9 cellular contexts compared by ENCODE assay signal in genomic region chr12:118237053-118237665, GRCh38.
A peak's percentile ranks its signal among the peaks of the same experiment; 100 is the strongest.
DNase-seq lines count a peak whose midpoint lies in the region; ATAC-seq and TF ChIP-seq lines count a peak whose summit lies in the region.
"Had no signal": no experiment of that assay in that cellular context is flagged by ENCODE, and none has a peak within 500 bp of the region (broad histone marks: within the 10 kb centered on the region; RNA-seq: fewer than 3 reads in every experiment).

No MANE protein-coding gene starts in this region.

- TF ChIP-seq CTCF in suprapubic skin (IDR thresholded peaks at IDR 0.05) (no peak), omental fat pad (IDR thresholded peaks at IDR 0.05) (no peak), BE2C (IDR thresholded peaks at IDR 0.05; ENCODE audit: low read depth, low read length) (no peak)

- no peak for DNase-seq in Right ventricle myocardium superior
- DNase-seq in left ventricle myocardium superior = no peak
- DNase-seq in OCI-M1 (lab: John Stamatoyannopoulos, UW) = peak; percentile 75
- no peak for DNase-seq in suprapubic skin (ENCODE audit: low spot score in 2 of 2)
- DNase-seq in omental fat pad (ENCODE audit: low spot score) = no peak
- no peak for DNase-seq in NCI-H526 treated with DMSO at 0.1 percent for 48 hours (lab: John Stamatoyannopoulos, UW)
- no peak for DNase-seq in BE2C

- no peaks in the 10 kb centered on the region for H3K9me3 ChIP-seq in suprapubic skin
- no peaks in the 10 kb centered on the region for H3K9me3 ChIP-seq in BE2C

- TF ChIP-seq POLR2A in suprapubic skin (IDR thresholded peaks at IDR 0.05) = no peak

- H3K27ac ChIP-seq in suprapubic skin = peak overlapping the region; percentile 15

- H3K4me3 ChIP-seq in suprapubic skin (no peak overlapping the region), BE2C (ENCODE audit: low read depth, low read length) (no peak overlapping the region)
- H3K4me3 ChIP-seq: K562 had no signal

- intact Hi-C loops in Right ventricle myocardium superior (cut with DNase I) = no loop called here
- intact Hi-C loops in left ventricle myocardium superior (cut with micrococcal nuclease) = no loop called here

- 68% methylated on average over 1 of the region's 1 CpG for WGBS in suprapubic skin

- ATAC-seq in Right ventricle myocardium superior (ENCODE audit: poor library complexity) (peak; percentile 38), left ventricle myocardium superior (no peak), HG02943 (IDR thresholded peaks at IDR 0.05; ENCODE audit: low read depth, unreplicated experiment) (peak; percentile 81), omental fat pad (ENCODE audit: low FRiP score) (no peak)
- ATAC-seq: K562 had no signal

- H3K27me3 ChIP-seq in suprapubic skin (no peaks in the 10 kb centered on the region), BE2C (no peaks in the 10 kb centered on the region)

- H3K4me1 ChIP-seq in suprapubic skin (peaks cover 36% of the 10 kb centered on the region), BE2C (no peaks in the 10 kb centered on the region)

- no peak for TF ChIP-seq EP300 in suprapubic skin (IDR thresholded peaks at IDR 0.05)

- H3K36me3 ChIP-seq in suprapubic skin (peaks cover 3% of the 10 kb centered on the region), BE2C (no peaks in the 10 kb centered on the region; the same call in 1 of the 2 replicates)

Comparison
In these comparisons a context has a peak if more than half of its experiments do, and no peak if none do; other contexts are left out.
1. ATAC-seq: peak in Right ventricle myocardium superior (single experiment) and HG02943 (single experiment); none in left ventricle myocardium superior (single experiment) and omental fat pad (single experiment).